Comparison of ENCODE assay signal across 29 cellular contexts in the genomic region with DNA sequence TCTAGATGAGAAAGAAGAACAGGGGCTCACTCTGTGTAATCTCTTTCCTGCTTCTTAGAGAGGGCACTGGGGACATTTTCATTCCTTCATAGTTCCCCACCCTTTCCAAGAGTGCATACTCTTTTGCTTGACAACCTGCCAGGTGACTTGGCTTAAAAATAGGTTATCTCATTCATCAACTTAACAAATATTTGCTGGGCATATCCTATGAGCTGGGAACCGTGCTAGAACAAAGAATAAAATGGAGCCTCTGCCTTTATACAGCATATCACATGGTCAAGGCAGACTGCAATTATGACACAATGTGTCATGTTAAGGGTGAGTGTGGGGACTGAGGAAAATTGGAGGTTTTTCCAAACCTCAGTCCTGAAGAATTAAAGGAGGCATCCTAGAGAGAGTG.
DNase-seq lines count a peak whose midpoint lies in the region; ATAC-seq, FAIRE-seq and TF ChIP-seq lines count a peak whose summit lies in the region.
"Had no signal": no experiment of that assay in that cellular context is flagged by ENCODE, and none has a peak within 500 bp of the region (broad histone marks: within the 10 kb centered on the region; RNA-seq: fewer than 3 reads in every experiment).

No MANE protein-coding gene starts in this region.

- BruUV-seq in Calu3 (replicated peaks; lab: Mats Ljungman, UMichigan), result no TSS peak

- ATAC-seq in lower lobe of right lung, result peak; percentile 23 to 74
- no peak for ATAC-seq in HG02588 (IDR thresholded peaks at IDR 0.05; ENCODE audit: unreplicated experiment)
- ATAC-seq: gastrocnemius medialis; naive thymus-derived CD8-positive, alpha-beta T cell had no signal

- no peak overlapping the region for H3K9ac ChIP-seq in astrocyte (ENCODE audit: low read length)

- H3K36me3 Mint-ChIP-seq in Calu3 (ENCODE audit: insufficient read depth, unreplicated experiment) (no peaks in the 10 kb centered on the region), astrocyte (ENCODE audit: low read depth, unreplicated experiment) (no peaks in the 10 kb centered on the region)
- H3K36me3 Mint-ChIP-seq: activated CD4-positive, alpha-beta memory T cell treated with anti-CD3 and anti-CD28 coated beads for 36 hours; CD4-positive, CD25-positive, alpha-beta regulatory T cell; naive thymus-derived CD8-positive, alpha-beta T cell had no signal

- H3K9me3 Mint-ChIP-seq in Calu3 (ENCODE audit: low read depth, unreplicated experiment), result no peaks in the 10 kb centered on the region
- no peaks in the 10 kb centered on the region for H3K9me3 Mint-ChIP-seq in astrocyte (ENCODE audit: unreplicated experiment)

- peaks cover 22% of the 10 kb centered on the region for H3K4me1 ChIP-seq in astrocyte (ENCODE audit: insufficient read depth, low read length)
- peaks cover 32% of the 10 kb centered on the region for H3K4me1 ChIP-seq in lower lobe of right lung
- H3K4me1 ChIP-seq in right atrium auricular region, result peaks cover 0 to 35% of the 10 kb centered on the region in 2 donors
- H3K4me1 ChIP-seq: gastrocnemius medialis, pancreas had no signal

- no peaks in the 10 kb centered on the region for H4K20me1 ChIP-seq in astrocyte (ENCODE audit: insufficient read depth, low read length)

- no peaks in the 10 kb centered on the region for H3K27me3 Mint-ChIP-seq in Calu3 (ENCODE audit: unreplicated experiment)
- H3K27me3 Mint-ChIP-seq in astrocyte (ENCODE audit: low read depth, unreplicated experiment), result peaks cover 2% of the 10 kb centered on the region
- H3K27me3 Mint-ChIP-seq: activated CD4-positive, alpha-beta memory T cell treated with anti-CD3 and anti-CD28 coated beads for 36 hours; CD4-positive, CD25-positive, alpha-beta regulatory T cell had no signal

- DNase-seq in Calu3, result no peak
- peak; percentile 11 for DNase-seq in NCI-H2196 treated with DMSO at 0.1 percent for 48 hours (lab: John Stamatoyannopoulos, UW; ENCODE audit: unreplicated experiment)
- DNase-seq in astrocyte (ENCODE audit: low read depth), result peak; percentile 22
- no peak for DNase-seq in lower lobe of right lung
- no peak for DNase-seq in right atrium auricular region (ENCODE audit: low spot score)
- no peak for DNase-seq in HCEC 1CT
- DNase-seq in stimulated activated CD4-positive, alpha-beta T cell treated with anti-CD3 and anti-CD28 coated beads, Interleukin-12 subunit alpha, Interleukin-12 subunit beta, amount 100 ng/mL, for 4 hours, result no peak
- DNase-seq: activated CD4-positive, alpha-beta memory T cell treated with anti-CD3 and anti-CD28 coated beads for 36 hours; activated CD4-positive, CD25-positive, alpha-beta regulatory T cell; activated T-cell treated with anti-CD3 and anti-CD28 coated beads for 4 hours; amniotic stem cell; CD4-positive, CD25-positive, alpha-beta regulatory T cell; central memory CD4-positive, alpha-beta T cell; DMS53; gastrocnemius medialis; islet precursor cell; Karpas-422; mesenchymal stem cell; naive thymus-derived CD8-positive, alpha-beta T cell; NCI-H1092; NCI-H526; OCI-M1; pancreas; stimulated activated CD4-positive, alpha-beta T cell treated with anti-CD3 and anti-CD28 coated beads, Interleukin-1b, Interleukin-23, amount 100 ng/mL, for 48 hours; stimulated activated naive CD4-positive, alpha-beta T cell; thyroid gland had no signal

- intact Hi-C loops in Calu3 (cut with micrococcal nuclease; ENCODE audit: unreplicated experiment) (loop anchor here (10.0 kb wide), 1 partner anchor 79 kb away; no protein-coding TSS in a partner anchor), lower lobe of right lung (cut with DNase I) (no loop called here)

- H2AFZ ChIP-seq in astrocyte (ENCODE audit: low read depth, low read length), result no peak overlapping the region

- H3K79me2 ChIP-seq in astrocyte (ENCODE audit: insufficient read depth, low read length), result no peaks in the 10 kb centered on the region

- no peak overlapping the region for H3K4me2 ChIP-seq in astrocyte (ENCODE audit: low read length)

- CTCF ChIA-PET in Calu3 (lab: Charles Lee), result no interaction called here

- TF ChIP-seq CTCF in Calu3 (IDR thresholded peaks at IDR 0.05; ENCODE audit: unreplicated experiment) (no peak), astrocyte (IDR thresholded peaks at IDR 0.05; ENCODE audit: insufficient read depth, low read depth, low read length) (no peak), lower lobe of right lung (IDR thresholded peaks at IDR 0.05) (no peak), right atrium auricular region (IDR thresholded peaks at IDR 0.05) (no peak)

- H3K4me3 Mint-ChIP-seq in Calu3 (ENCODE audit: low read depth, unreplicated experiment), result no peak overlapping the region
- no peak overlapping the region for H3K4me3 Mint-ChIP-seq in astrocyte (ENCODE audit: unreplicated experiment)
- H3K4me3 Mint-ChIP-seq: activated CD4-positive, alpha-beta memory T cell treated with anti-CD3 and anti-CD28 coated beads for 36 hours; CD4-positive, CD25-positive, alpha-beta regulatory T cell; naive thymus-derived CD8-positive, alpha-beta T cell had no signal

- H3K27ac Mint-ChIP-seq in Calu3 (ENCODE audit: unreplicated experiment), result peak overlapping the region; percentile 7
- peak overlapping the region; percentile 99 for H3K27ac Mint-ChIP-seq in astrocyte (ENCODE audit: unreplicated experiment)
- H3K27ac Mint-ChIP-seq: activated CD4-positive, alpha-beta memory T cell treated with anti-CD3 and anti-CD28 coated beads for 36 hours; CD4-positive, CD25-positive, alpha-beta regulatory T cell; naive thymus-derived CD8-positive, alpha-beta T cell had no signal

- H3K9me3 ChIP-seq in astrocyte (ENCODE audit: insufficient read depth, low read depth, low read length), result no peaks in the 10 kb centered on the region
- H3K9me3 ChIP-seq in lower lobe of right lung, result no peaks in the 10 kb centered on the region
- H3K9me3 ChIP-seq in right atrium auricular region, result no peaks in the 10 kb centered on the region
- H3K9me3 ChIP-seq: gastrocnemius medialis, pancreas, thyroid gland had no signal

- no peak for FAIRE-seq in astrocyte (lab: Jason Lieb, UNC)
- FAIRE-seq: HTR-8/SVneo, pancreas had no signal

- H3K4me3 ChIP-seq in astrocyte (ENCODE audit: insufficient read depth, low read depth, low read length) (no peak overlapping the region), lower lobe of right lung (no peak overlapping the region), right atrium auricular region (no peak overlapping the region)
- H3K4me3 ChIP-seq: gastrocnemius medialis, pancreas, SK-N-MC, thyroid gland had no signal

- peaks cover 32% of the 10 kb centered on the region for H3K4me1 Mint-ChIP-seq in Calu3 (ENCODE audit: low read depth, unreplicated experiment)
- H3K4me1 Mint-ChIP-seq in astrocyte (ENCODE audit: low read depth, unreplicated experiment), result peaks cover 47% of the 10 kb centered on the region
- H3K4me1 Mint-ChIP-seq: CD4-positive, CD25-positive, alpha-beta regulatory T cell; naive thymus-derived CD8-positive, alpha-beta T cell had no signal

- H3K27me3 ChIP-seq in astrocyte (ENCODE audit: insufficient read depth, low read length) (no peaks in the 10 kb centered on the region), lower lobe of right lung (ENCODE audit: low read depth) (no peaks in the 10 kb centered on the region), right atrium auricular region (no peaks in the 10 kb centered on the region)
- H3K27me3 ChIP-seq: gastrocnemius medialis, pancreas, thyroid gland had no signal

- H3K27ac ChIP-seq in astrocyte (ENCODE audit: low read depth, low read length) (no peak overlapping the region), lower lobe of right lung (no peak overlapping the region), right atrium auricular region (no peak overlapping the region)
- H3K27ac ChIP-seq: gastrocnemius medialis, pancreas, SK-N-MC, thyroid gland had no signal

- H3K36me3 ChIP-seq in astrocyte (ENCODE audit: insufficient read depth, low read length) (no peaks in the 10 kb centered on the region), lower lobe of right lung (no peaks in the 10 kb centered on the region), right atrium auricular region (no peaks in the 10 kb centered on the region)
- H3K36me3 ChIP-seq: gastrocnemius medialis, pancreas, thyroid gland had no signal

Comparison
In these comparisons a context has a peak if more than half of its experiments do, and no peak if none do; other contexts are left out.
1. DNase-seq: peak in NCI-H2196 treated with DMSO at 0.1 percent for 48 hours (single experiment) and astrocyte (single experiment); none in Calu3 (single experiment), lower lobe of right lung (single experiment), right atrium auricular region (single experiment), HCEC 1CT (single experiment) and stimulated activated CD4-positive, alpha-beta T cell treated with anti-CD3 and anti-CD28 coated beads, Interleukin-12 subunit alpha, Interleukin-12 subunit beta, amount 100 ng/mL, for 4 hours (single experiment).